In the genomic region with DNA sequence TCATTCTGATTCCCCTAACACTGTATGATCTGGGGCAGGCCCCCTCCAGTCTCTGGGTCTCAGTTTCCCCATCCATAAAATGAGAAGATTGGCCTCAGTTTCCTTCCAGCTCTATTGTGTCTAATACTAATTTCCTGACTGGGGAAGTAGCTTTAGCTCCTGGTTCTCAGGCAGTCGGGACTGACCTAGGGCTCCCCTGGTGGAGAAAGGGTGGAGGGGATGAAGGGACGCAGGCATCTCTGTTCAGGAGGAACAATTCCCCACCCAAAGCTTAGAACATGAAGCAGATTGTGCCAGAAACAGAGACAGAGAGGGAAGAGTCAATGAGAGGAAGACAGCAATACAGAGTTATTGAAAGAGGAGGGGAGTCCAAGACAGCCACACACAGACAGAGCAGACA, we compare ENCODE assay signal across 14 cellular contexts. TPM values are rescaled to one million over a fixed set of nuclear protein-coding genes. Genes with fewer than 3 reads are reported as not detected.
DNase-seq lines count a peak whose midpoint lies in the region; ATAC-seq, FAIRE-seq and TF ChIP-seq lines count a peak whose summit lies in the region.
"Had no signal": no experiment of that assay in that cellular context is flagged by ENCODE, and none has a peak within 500 bp of the region (broad histone marks: within the 10 kb centered on the region; RNA-seq: fewer than 3 reads in every experiment).

No MANE protein-coding gene starts in this region.

- WGBS in A549 (ENCODE audit: missing lambda C conversion rate): 25% methylated on average over 2 of the region's 2 CpGs

- no peaks in the 10 kb centered on the region for H3K79me2 ChIP-seq in fibroblast of lung (ENCODE audit: control insufficient read depth, insufficient read depth, low read length)

- H3K9me3 ChIP-seq in A549 (peaks cover 5% of the 10 kb centered on the region; the same call in 1 of the 3 replicates), fibroblast of lung (ENCODE audit: control insufficient read depth, insufficient read depth, low read depth, low read length) (no peaks in the 10 kb centered on the region)
- H3K9me3 ChIP-seq: neutrophil had no signal

- H3K4me3 ChIP-seq in A549 (no peak overlapping the region), GM12875 (ENCODE audit: low read depth, low read length) (no peak overlapping the region), fibroblast of lung (replicated peaks in 1 of 4; ENCODE audit: control extremely low read depth in 1 of 4, insufficient read depth in 1 of 4, low read depth in 3 of 4, low read length in 4 of 4) (no peak overlapping the region)
- H3K4me3 ChIP-seq: BLaER1 had no signal

- in situ Hi-C loops in SK-MEL-5 (cut with HindIII; ENCODE audit: low pct_unique_long_range_greater_than_20kb, low sequenced_read_pairs): no loop called here

- H3K4me1 ChIP-seq in A549: peaks cover 10% of the 10 kb centered on the region; the same call in 2 of the 3 replicates
- peaks cover 6% of the 10 kb centered on the region for H3K4me1 ChIP-seq in fibroblast of lung (ENCODE audit: control insufficient read depth, extremely low read depth, insufficient read depth, low read length)

- H3K27ac ChIP-seq in A549 (no peak overlapping the region), fibroblast of lung (ENCODE audit: insufficient read depth, low read length) (no peak overlapping the region)
- H3K27ac ChIP-seq: BLaER1, neutrophil had no signal

- no peaks in the 10 kb centered on the region for H3K27me3 ChIP-seq in fibroblast of lung (ENCODE audit: control insufficient read depth, insufficient read depth, low read length)
- H3K27me3 ChIP-seq: BLaER1 had no signal

- peak in 1 of 2 experiments; percentile 30 for DNase-seq in A549 (ENCODE audit: low read depth in 1 of 2, low spot score in 1 of 2)
- DNase-seq in SK-MEL-5 (ENCODE audit: low read depth, low spot score): peak; percentile 39
- no peak for DNase-seq in fibroblast of lung (ENCODE audit: low read depth in 2 of 2)
- DNase-seq in erythroblast (lab: John Stamatoyannopoulos, UW): no peak
- DNase-seq in NCI-H1694 (lab: John Stamatoyannopoulos, UW): no peak
- no peak for DNase-seq in putamen (ENCODE audit: low spot score)
- DNase-seq: left colon; NCI-H187 treated with DMSO at 0.1 percent for 48 hours; stimulated activated CD4-positive, alpha-beta T cell treated with anti-CD3 and anti-CD28 coated beads, Interleukin-2, amount 100 ng/mL, for 24 hours had no signal

- CTCF ChIA-PET in A549 (lab: Yijun Ruan, JAX): interaction anchor here (1.0 to 18.4 kb wide), 9 partner anchors 10 to 261 kb away, joined by 3 to 541 read pairs (median 3); a partner anchor contains a TSS

- POLR2A ChIA-PET in A549 (lab: Yijun Ruan, JAX): no interaction called here

- no peak overlapping the region for H3K4me2 ChIP-seq in A549
- H3K4me2 ChIP-seq in fibroblast of lung (ENCODE audit: extremely low read depth, insufficient read depth, low read length): no peak overlapping the region
- H3K4me2 ChIP-seq: BLaER1 had no signal

- H4K20me1 ChIP-seq in fibroblast of lung (ENCODE audit: control insufficient read depth, extremely low read depth, insufficient read depth, low read length): no peaks in the 10 kb centered on the region
- H4K20me1 ChIP-seq: BLaER1 had no signal

- no peak for TF ChIP-seq EP300 in A549 (IDR thresholded peaks at IDR 0.05)

- H2AFZ ChIP-seq in fibroblast of lung (ENCODE audit: low read length): no peak overlapping the region

- H3K9ac ChIP-seq in fibroblast of lung (ENCODE audit: insufficient read depth, low read length): no peak overlapping the region
- H3K9ac ChIP-seq: BLaER1 had no signal

- no peak for TF ChIP-seq CTCF in A549 (IDR thresholded peaks at IDR 0.05)
- peak; percentile 52; the same call in 1 of the 2 replicates for TF ChIP-seq CTCF in GM12875 (IDR thresholded peaks at IDR 0.05; ENCODE audit: borderline replicate concordance, insufficient read depth, low read depth, low read length)
- peak; percentile 7 to 41 for TF ChIP-seq CTCF in fibroblast of lung (conservative IDR thresholded peaks at IDR 0.05 in 1 of 2, IDR thresholded peaks at IDR 0.05 in 1 of 2; ENCODE audit: low read depth in 1 of 2, low read length in 2 of 2)

- H3K36me3 ChIP-seq in fibroblast of lung (ENCODE audit: control insufficient read depth, insufficient read depth, low read length): no peaks in the 10 kb centered on the region
- H3K36me3 ChIP-seq: BLaER1, neutrophil had no signal

- ATAC-seq in A549 (peak; percentile 67 to 87; a peak in 5 of 6 replicates), GM19023 (IDR thresholded peaks at IDR 0.05; ENCODE audit: unreplicated experiment) (no peak)
- ATAC-seq: esophagus mucosa, left colon had no signal

- TF ChIP-seq RAD21 in A549 (conservative IDR thresholded peaks at IDR 0.05 in 1 of 2, IDR thresholded peaks at IDR 0.05 in 1 of 2): no peak

- TF ChIP-seq POLR2A in A549 (IDR thresholded peaks at IDR 0.05; ENCODE audit: low read length) (no peak), erythroblast (IDR thresholded peaks at IDR 0.05; ENCODE audit: low read length) (no peak)

- FAIRE-seq in A549 (lab: Jason Lieb, UNC): no peak

TF ChIP-seq in A549, 52 proteins besides CTCF, POLR2A, EP300 and RAD21:
- TF ChIP-seq KDM1A (IDR thresholded peaks at IDR 0.05; ENCODE audit: low read depth) (no peak), GATA3 (IDR thresholded peaks at IDR 0.05; ENCODE audit: borderline replicate concordance) (no peak), HEYL (CRISPR knock-in tag; IDR thresholded peaks at IDR 0.05) (no peak), POLR2AphosphoS2 (conservative IDR thresholded peaks at IDR 0.05; ENCODE audit: low read length) (no peak), HDAC2 (IDR thresholded peaks at IDR 0.05) (no peak), NR3C1 (IDR thresholded peaks at IDR 0.05) (no peak), EHF (CRISPR knock-in tag; IDR thresholded peaks at IDR 0.05) (no peak), KDM5A (IDR thresholded peaks at IDR 0.05) (no peak), HOXB5 (CRISPR knock-in tag; IDR thresholded peaks at IDR 0.05) (no peak), MAZ (IDR thresholded peaks at IDR 0.05; ENCODE audit: borderline replicate concordance, low read depth, low read length) (no peak), MYC (IDR thresholded peaks at IDR 0.05; ENCODE audit: borderline replicate concordance, low read length) (no peak), JUNB (IDR thresholded peaks at IDR 0.05) (no peak)
- TF ChIP-seq, protein P1, sequence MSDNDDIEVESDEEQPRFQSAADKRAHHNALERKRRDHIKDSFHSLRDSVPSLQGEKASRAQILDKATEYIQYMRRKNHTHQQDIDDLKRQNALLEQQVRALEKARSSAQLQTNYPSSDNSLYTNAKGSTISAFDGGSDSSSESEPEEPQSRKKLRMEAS (IDR thresholded peaks at IDR 0.05): no peak
- TF ChIP-seq, protein P2, sequence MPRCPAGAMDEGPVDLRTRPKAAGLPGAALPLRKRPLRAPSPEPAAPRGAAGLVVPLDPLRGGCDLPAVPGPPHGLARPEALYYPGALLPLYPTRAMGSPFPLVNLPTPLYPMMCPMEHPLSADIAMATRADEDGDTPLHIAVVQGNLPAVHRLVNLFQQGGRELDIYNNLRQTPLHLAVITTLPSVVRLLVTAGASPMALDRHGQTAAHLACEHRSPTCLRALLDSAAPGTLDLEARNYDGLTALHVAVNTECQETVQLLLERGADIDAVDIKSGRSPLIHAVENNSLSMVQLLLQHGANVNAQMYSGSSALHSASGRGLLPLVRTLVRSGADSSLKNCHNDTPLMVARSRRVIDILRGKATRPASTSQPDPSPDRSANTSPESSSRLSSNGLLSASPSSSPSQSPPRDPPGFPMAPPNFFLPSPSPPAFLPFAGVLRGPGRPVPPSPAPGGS (IDR thresholded peaks at IDR 0.05): no peak
- TF ChIP-seq, protein P3, sequence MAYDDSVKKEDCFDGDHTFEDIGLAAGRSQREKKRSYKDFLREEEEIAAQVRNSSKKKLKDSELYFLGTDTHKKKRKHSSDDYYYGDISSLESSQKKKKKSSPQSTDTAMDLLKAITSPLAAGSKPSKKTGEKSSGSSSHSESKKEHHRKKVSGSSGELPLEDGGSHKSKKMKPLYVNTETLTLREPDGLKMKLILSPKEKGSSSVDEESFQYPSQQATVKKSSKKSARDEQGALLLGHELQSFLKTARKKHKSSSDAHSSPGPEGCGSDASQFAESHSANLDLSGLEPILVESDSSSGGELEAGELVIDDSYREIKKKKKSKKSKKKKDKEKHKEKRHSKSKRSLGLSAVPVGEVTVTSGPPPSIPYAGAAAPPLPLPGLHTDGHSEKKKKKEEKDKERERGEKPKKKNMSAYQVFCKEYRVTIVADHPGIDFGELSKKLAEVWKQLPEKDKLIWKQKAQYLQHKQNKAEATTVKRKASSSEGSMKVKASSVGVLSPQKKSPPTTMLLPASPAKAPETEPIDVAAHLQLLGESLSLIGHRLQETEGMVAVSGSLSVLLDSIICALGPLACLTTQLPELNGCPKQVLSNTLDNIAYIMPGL (CRISPR knock-in tag; IDR thresholded peaks at IDR 0.05; ENCODE audit: borderline replicate concordance): no peak
- TF ChIP-seq, protein P4, sequence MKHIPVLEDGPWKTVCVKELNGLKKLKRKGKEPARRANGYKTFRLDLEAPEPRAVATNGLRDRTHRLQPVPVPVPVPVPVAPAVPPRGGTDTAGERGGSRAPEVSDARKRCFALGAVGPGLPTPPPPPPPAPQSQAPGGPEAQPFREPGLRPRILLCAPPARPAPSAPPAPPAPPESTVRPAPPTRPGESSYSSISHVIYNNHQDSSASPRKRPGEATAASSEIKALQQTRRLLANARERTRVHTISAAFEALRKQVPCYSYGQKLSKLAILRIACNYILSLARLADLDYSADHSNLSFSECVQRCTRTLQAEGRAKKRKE (CRISPR knock-in tag; IDR thresholded peaks at IDR 0.05; ENCODE audit: low read depth): no peak

RNA-seq across cellular contexts. Expression of a gene that starts 14.2 kb away (rescaled TPM):
- polyA plus RNA-seq in A549 (2011; rRNA removed) (0.41 and 0.49 TPM in 2 replicates), A549 (2017; fragmentation: RNase III; extraction: RNeasy Plus Mini Kit Qiagen cat#74134 plus additional on column Dnase treatment) (0.77 to 1.6 TPM (median 1.0 TPM) in 3 replicates), fibroblast of lung (52.9 and 86.5 TPM in 2 replicates)
- 0.20 and 0.32 TPM in 2 replicates for polyA plus RNA-seq in A549 (2012; cell fraction: cytosol; rRNA removed)
- 0.37 and 0.43 TPM in 2 replicates for polyA plus RNA-seq in A549 (2012; cell fraction: nucleus; rRNA removed)
- 0.44 and 0.54 TPM in 2 replicates for polyA minus RNA-seq in A549 (2011; rRNA and poly(A)+ RNA removed)
- total RNA-seq in SK-MEL-5 (2014; rRNA removed; shearing (Covaris generic)): 0.03 and 0.53 TPM in 2 replicates
- polyA plus RNA-seq in SK-MEL-5 (2015; cell fraction: cytosol; rRNA removed): 0.27 and 0.53 TPM in 2 replicates
- polyA plus RNA-seq in SK-MEL-5 (2015; cell fraction: nucleus; rRNA removed): 0.33 and 1.0 TPM in 2 replicates
- 8.0 and 13.4 TPM in 2 replicates for total RNA-seq in fibroblast of lung
- 57.5 and 87.9 TPM in 2 replicates for polyA plus RNA-seq in fibroblast of lung (2012)
- polyA minus RNA-seq in fibroblast of lung (ENCODE audit: low replicate concordance): 70.0 and 100 TPM in 2 replicates
